In the genomic region with DNA sequence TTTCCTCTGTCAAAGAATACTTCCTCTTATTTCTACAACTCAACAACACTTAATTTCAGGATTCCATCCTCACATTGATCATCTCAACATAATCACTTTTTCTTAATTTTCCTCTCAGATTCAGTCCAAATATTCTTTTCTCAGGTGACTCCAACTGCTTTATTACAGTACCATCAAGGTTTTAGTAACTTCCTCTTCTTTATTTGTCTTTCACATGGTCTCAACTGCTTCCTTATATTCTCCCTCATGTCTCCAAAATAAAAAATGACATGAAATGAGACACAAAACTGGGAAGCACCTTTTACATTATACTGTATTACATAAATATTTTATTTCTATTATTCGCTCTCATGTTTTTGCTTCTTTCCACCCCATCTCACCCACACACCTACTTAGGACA, we compare ENCODE assay signal across 19 cellular contexts. TPM values are rescaled to one million over a fixed set of nuclear protein-coding genes. Genes with fewer than 3 reads are reported as not detected.
DNase-seq lines count a peak whose midpoint lies in the region; ATAC-seq and TF ChIP-seq lines count a peak whose summit lies in the region.
"Had no signal": no experiment of that assay in that cellular context is flagged by ENCODE, and none has a peak within 500 bp of the region (broad histone marks: within the 10 kb centered on the region; RNA-seq: fewer than 3 reads in every experiment).

No MANE protein-coding gene starts in this region.

- peaks cover 91% of the 10 kb centered on the region for H3K79me2 ChIP-seq in OCI-LY1 (ENCODE audit: insufficient read depth, low read length)

- H3K4me1 Mint-ChIP-seq in natural killer cell: peaks cover 57 to 58% of the 10 kb centered on the region in 2 donors
- peaks cover 40 to 56% of the 10 kb centered on the region in 2 donors for H3K4me1 Mint-ChIP-seq in natural killer cell treated with Interleukin-12 subunit alpha and Interleukin-12 subunit beta and Interleukin-15 and Interleukin-18, amount 100 ng/mL, for 72 hours (ENCODE audit: low read depth in 2 of 2)

- DNase-seq in natural killer cell (no peak), left colon (no peak), inferior parietal cortex (ENCODE audit: extremely low spot score) (no peak), Right ventricle myocardium inferior (ENCODE audit: missing footprints) (no peak)
- no peak for DNase-seq in natural killer cell treated with Interleukin-12 subunit alpha and Interleukin-12 subunit beta and Interleukin-15 and Interleukin-18, amount 100 ng/mL, for 72 hours (ENCODE audit: low spot score)
- DNase-seq: DMS 273 treated with DMSO at 0.1 percent for 48 hours, GF-D8, GM23248, NCI-H1105, NCI-H1694, NCI-H2227 treated with DMSO at 0.1 percent for 48 hours, NCI-H524 had no signal

- H4K20me1 ChIP-seq in OCI-LY1 (ENCODE audit: insufficient read depth, low read length): no peaks in the 10 kb centered on the region

- H3K4me1 ChIP-seq in OCI-LY1 (ENCODE audit: insufficient read depth, low read length, severe bottlenecking): peaks cover 60% of the 10 kb centered on the region
- H3K4me1 ChIP-seq: BLaER1 had no signal

- peak overlapping the region; percentile 42 for H3K27ac ChIP-seq in OCI-LY1 (ENCODE audit: low read depth, low read length, poor library complexity, severe bottlenecking)
- H3K27ac ChIP-seq: BLaER1, GM23248, HL-60, SJSA1 had no signal

- no peak overlapping the region for H2AFZ ChIP-seq in OCI-LY1 (ENCODE audit: low read length)
- H2AFZ ChIP-seq: GM23248 had no signal

- intact Hi-C loops in natural killer cell (cut with micrococcal nuclease) (no loop called here), left colon (cut with DNase I, micrococcal nuclease) (no loop called here), Right ventricle myocardium inferior (cut with DNase I) (no loop called here)

- H3K9me2 ChIP-seq in OCI-LY1 (ENCODE audit: low read depth, low read length): no peaks in the 10 kb centered on the region

- no peaks in the 10 kb centered on the region for H3K36me3 ChIP-seq in OCI-LY1 (ENCODE audit: insufficient read depth, low read length)
- H3K36me3 ChIP-seq: SJSA1 had no signal

- H3K27me3 ChIP-seq in OCI-LY1 (ENCODE audit: insufficient read depth, low read length): no peaks in the 10 kb centered on the region
- H3K27me3 ChIP-seq: BLaER1, SJSA1 had no signal

- H3K27me3 Mint-ChIP-seq in natural killer cell (ENCODE audit: low read depth in 2 of 2): no peaks in the 10 kb centered on the region
- no peaks in the 10 kb centered on the region for H3K27me3 Mint-ChIP-seq in natural killer cell treated with Interleukin-12 subunit alpha and Interleukin-12 subunit beta and Interleukin-15 and Interleukin-18, amount 100 ng/mL, for 72 hours

- no peak overlapping the region for H3K4me3 Mint-ChIP-seq in natural killer cell
- H3K4me3 Mint-ChIP-seq in natural killer cell treated with Interleukin-12 subunit alpha and Interleukin-12 subunit beta and Interleukin-15 and Interleukin-18, amount 100 ng/mL, for 72 hours: no peak overlapping the region

- H3K9ac ChIP-seq in OCI-LY1 (ENCODE audit: low read length): no peak overlapping the region
- H3K9ac ChIP-seq: BLaER1, GM23248 had no signal

- peak overlapping the region; percentile 7 to 75 for H3K27ac Mint-ChIP-seq in natural killer cell
- H3K27ac Mint-ChIP-seq in natural killer cell treated with Interleukin-12 subunit alpha and Interleukin-12 subunit beta and Interleukin-15 and Interleukin-18, amount 100 ng/mL, for 72 hours: peak overlapping the region in 1 of 2 donors; percentile 5

- H3K4me2 ChIP-seq in OCI-LY1 (ENCODE audit: low read length): no peak overlapping the region
- H3K4me2 ChIP-seq: BLaER1 had no signal

- no peaks in the 10 kb centered on the region for H3K36me3 Mint-ChIP-seq in natural killer cell
- H3K36me3 Mint-ChIP-seq in natural killer cell treated with Interleukin-12 subunit alpha and Interleukin-12 subunit beta and Interleukin-15 and Interleukin-18, amount 100 ng/mL, for 72 hours: no peaks in the 10 kb centered on the region

- no peaks in the 10 kb centered on the region for H3K9me3 ChIP-seq in OCI-LY1 (ENCODE audit: low read length)
- H3K9me3 ChIP-seq: BLaER1, SJSA1 had no signal

- ATAC-seq in natural killer cell: no peak
- ATAC-seq in natural killer cell treated with Interleukin-12 subunit alpha and Interleukin-12 subunit beta and Interleukin-15 and Interleukin-18, amount 100 ng/mL, for 72 hours: no peak
- ATAC-seq in left colon: peak; percentile 65
- no peak for ATAC-seq in HG02571 (IDR thresholded peaks at IDR 0.05; ENCODE audit: unreplicated experiment)
- no peak for ATAC-seq in Right ventricle myocardium inferior
- ATAC-seq in HG03469 (IDR thresholded peaks at IDR 0.05; ENCODE audit: unreplicated experiment): no peak
- ATAC-seq: HCT116 had no signal

- TF ChIP-seq CTCF in natural killer cell (IDR thresholded peaks at IDR 0.05) (no peak), OCI-LY1 (IDR thresholded peaks at IDR 0.05; ENCODE audit: low read length) (no peak)

- no peaks in the 10 kb centered on the region for H3K9me3 Mint-ChIP-seq in natural killer cell
- no peaks in the 10 kb centered on the region for H3K9me3 Mint-ChIP-seq in natural killer cell treated with Interleukin-12 subunit alpha and Interleukin-12 subunit beta and Interleukin-15 and Interleukin-18, amount 100 ng/mL, for 72 hours

- H3F3A ChIP-seq in OCI-LY1 (ENCODE audit: insufficient read depth, low read length): 0 out of 2 replicates have a peak, but pooled peaks cover 4% of the 10 kb centered on the region

- H3K4me3 ChIP-seq in OCI-LY1 (ENCODE audit: low read depth, low read length, poor library complexity, severe bottlenecking): no peak overlapping the region
- H3K4me3 ChIP-seq: BLaER1, GM23248, SJSA1 had no signal

RNA-seq across cellular contexts. Expression of a gene that starts 55.5 kb away (rescaled TPM):
- 10 to 100 TPM; 57.4 to 64.1 (median 62.4) TPM for total RNA-seq in natural killer cell
- 10 to 100 TPM; 52.4 to 56.4 TPM for total RNA-seq in natural killer cell treated with Interleukin-12 subunit alpha and Interleukin-12 subunit beta and Interleukin-15 and Interleukin-18, amount 100 ng/mL, for 72 hours
- total RNA-seq in left colon: 10 to 100 TPM; 54.2 to 57.2 TPM
- total RNA-seq in Right ventricle myocardium inferior: 36.3 TPM
